In genomic region chr3:60424034-60424433, GRCh38 we compare ENCODE assay signal across 28 cellular contexts.
"Had no signal": no experiment of that assay in that cellular context is flagged by ENCODE, and none has a peak within 500 bp of the region (broad histone marks: within the 10 kb centered on the region; RNA-seq: fewer than 3 reads in every experiment).

No MANE protein-coding gene starts in this region.

- H3K36me3 Mint-ChIP-seq: mesothelial cell of epicardium; naive B cell; natural killer cell treated with Interleukin-12 subunit alpha and Interleukin-12 subunit beta and Interleukin-15 and Interleukin-18, amount 100 ng/mL, for 72 hours; stimulated activated effector memory CD8-positive, alpha-beta T cell treated with anti-CD3 and anti-CD28 coated beads, Interleukin-12 subunit alpha, Interleukin-12 subunit beta, amount 100 ng/mL, for 72 hours had no signal

- H3K27ac ChIP-seq: heart right ventricle, hepatocyte, left lung, pancreas, prostate gland, sigmoid colon, spleen, suprapubic skin, thoracic aorta, tibial artery, upper lobe of right lung had no signal

- H3K36me3 ChIP-seq: heart right ventricle, left lung, pancreas, prostate gland, sigmoid colon, spleen, suprapubic skin, thoracic aorta, tibial artery, upper lobe of right lung had no signal

- DNase-seq: heart right ventricle; kidney glomerular epithelial cell; left cardiac atrium; left lung; mesendoderm; naive B cell; pancreas; posterior cingulate gyrus; retina; right cardiac atrium; sigmoid colon; small intestine; spleen; stimulated activated CD4-positive, alpha-beta T cell treated with anti-CD3 and anti-CD28 coated beads, Interleukin-4, amount 100 ng/mL, for 24 hours; stimulated activated naive CD4-positive, alpha-beta T cell; tibial artery; upper lobe of right lung had no signal

- H3K27me3 ChIP-seq: heart right ventricle, hepatocyte, left lung, pancreas, sigmoid colon, spleen, suprapubic skin, tibial artery, upper lobe of right lung had no signal

- H3K27ac Mint-ChIP-seq: mesothelial cell of epicardium; naive B cell; natural killer cell treated with Interleukin-12 subunit alpha and Interleukin-12 subunit beta and Interleukin-15 and Interleukin-18, amount 100 ng/mL, for 72 hours; stimulated activated effector memory CD8-positive, alpha-beta T cell treated with anti-CD3 and anti-CD28 coated beads, Interleukin-12 subunit alpha, Interleukin-12 subunit beta, amount 100 ng/mL, for 72 hours; stimulated activated naive CD8-positive, alpha-beta T cell treated with anti-CD3 and anti-CD28 coated beads, Interleukin-15, Interleukin-2, amounts not matched to agents 100 ng/mL and 50 ng/mL, for 24 hours had no signal

- H3K4me2 ChIP-seq: hepatocyte had no signal

- H3K4me1 Mint-ChIP-seq: mesothelial cell of epicardium; naive B cell; stimulated activated effector memory CD8-positive, alpha-beta T cell treated with anti-CD3 and anti-CD28 coated beads, Interleukin-12 subunit alpha, Interleukin-12 subunit beta, amount 100 ng/mL, for 72 hours had no signal

- FAIRE-seq: keratinocyte, pancreas, small intestine, urothelium cell line had no signal

- H3K27me3 Mint-ChIP-seq: naive B cell; natural killer cell treated with Interleukin-12 subunit alpha and Interleukin-12 subunit beta and Interleukin-15 and Interleukin-18, amount 100 ng/mL, for 72 hours; stimulated activated naive CD8-positive, alpha-beta T cell treated with anti-CD3 and anti-CD28 coated beads, Interleukin-15, Interleukin-2, amounts not matched to agents 100 ng/mL and 50 ng/mL, for 24 hours had no signal

- H3K4me1 ChIP-seq: heart right ventricle, left lung, prostate gland, sigmoid colon, spleen, suprapubic skin, tibial artery, upper lobe of right lung had no signal

- H2AFZ ChIP-seq: hepatocyte had no signal

- H3K9me3 ChIP-seq: heart right ventricle, left lung, pancreas, prostate gland, sigmoid colon, spleen, suprapubic skin, thoracic aorta, tibial artery, upper lobe of right lung had no signal

- H3K79me2 ChIP-seq: hepatocyte had no signal

- H3K9me3 Mint-ChIP-seq: mesothelial cell of epicardium; naive B cell; natural killer cell treated with Interleukin-12 subunit alpha and Interleukin-12 subunit beta and Interleukin-15 and Interleukin-18, amount 100 ng/mL, for 72 hours; stimulated activated effector memory CD8-positive, alpha-beta T cell treated with anti-CD3 and anti-CD28 coated beads, Interleukin-12 subunit alpha, Interleukin-12 subunit beta, amount 100 ng/mL, for 72 hours; stimulated activated naive CD8-positive, alpha-beta T cell treated with anti-CD3 and anti-CD28 coated beads, Interleukin-15, Interleukin-2, amounts not matched to agents 100 ng/mL and 50 ng/mL, for 24 hours had no signal

- H3K4me3 ChIP-seq: heart right ventricle, hepatocyte, left lung, lung, pancreas, prostate gland, sigmoid colon, spleen, suprapubic skin, thoracic aorta, tibial artery, upper lobe of right lung had no signal

- H3K4me3 Mint-ChIP-seq: mesothelial cell of epicardium; naive B cell; natural killer cell treated with Interleukin-12 subunit alpha and Interleukin-12 subunit beta and Interleukin-15 and Interleukin-18, amount 100 ng/mL, for 72 hours; stimulated activated effector memory CD8-positive, alpha-beta T cell treated with anti-CD3 and anti-CD28 coated beads, Interleukin-12 subunit alpha, Interleukin-12 subunit beta, amount 100 ng/mL, for 72 hours; stimulated activated naive CD8-positive, alpha-beta T cell treated with anti-CD3 and anti-CD28 coated beads, Interleukin-15, Interleukin-2, amounts not matched to agents 100 ng/mL and 50 ng/mL, for 24 hours had no signal
